Comparison of ENCODE assay signal across 1 cellular context in genomic region chr16:15770512-15770911, GRCh38.
TF ChIP-seq lines count a peak whose summit lies in the region.

No MANE protein-coding gene starts in this region.

TF ChIP-seq in HepG2, 621 proteins besides CTCF, POLR2A, EP300 and RAD21 (continued from another document):
- TF ChIP-seq ZNF614 (CRISPR knock-in tag; IDR thresholded peaks at IDR 0.05; ENCODE audit: borderline replicate concordance) (no peak), ELF1 (CRISPR knock-in tag; IDR thresholded peaks at IDR 0.05) (no peak), ZBTB46 (CRISPR knock-in tag; IDR thresholded peaks at IDR 0.05; ENCODE audit: borderline replicate concordance) (no peak), ZNF619 (CRISPR knock-in tag; IDR thresholded peaks at IDR 0.05) (no peak), FOXA1 (IDR thresholded peaks at IDR 0.05) (no peak), FOXA1 (CRISPR knock-in tag; IDR thresholded peaks at IDR 0.05) (no peak)
